2 cellular contexts compared by ENCODE assay signal in the genomic region with DNA sequence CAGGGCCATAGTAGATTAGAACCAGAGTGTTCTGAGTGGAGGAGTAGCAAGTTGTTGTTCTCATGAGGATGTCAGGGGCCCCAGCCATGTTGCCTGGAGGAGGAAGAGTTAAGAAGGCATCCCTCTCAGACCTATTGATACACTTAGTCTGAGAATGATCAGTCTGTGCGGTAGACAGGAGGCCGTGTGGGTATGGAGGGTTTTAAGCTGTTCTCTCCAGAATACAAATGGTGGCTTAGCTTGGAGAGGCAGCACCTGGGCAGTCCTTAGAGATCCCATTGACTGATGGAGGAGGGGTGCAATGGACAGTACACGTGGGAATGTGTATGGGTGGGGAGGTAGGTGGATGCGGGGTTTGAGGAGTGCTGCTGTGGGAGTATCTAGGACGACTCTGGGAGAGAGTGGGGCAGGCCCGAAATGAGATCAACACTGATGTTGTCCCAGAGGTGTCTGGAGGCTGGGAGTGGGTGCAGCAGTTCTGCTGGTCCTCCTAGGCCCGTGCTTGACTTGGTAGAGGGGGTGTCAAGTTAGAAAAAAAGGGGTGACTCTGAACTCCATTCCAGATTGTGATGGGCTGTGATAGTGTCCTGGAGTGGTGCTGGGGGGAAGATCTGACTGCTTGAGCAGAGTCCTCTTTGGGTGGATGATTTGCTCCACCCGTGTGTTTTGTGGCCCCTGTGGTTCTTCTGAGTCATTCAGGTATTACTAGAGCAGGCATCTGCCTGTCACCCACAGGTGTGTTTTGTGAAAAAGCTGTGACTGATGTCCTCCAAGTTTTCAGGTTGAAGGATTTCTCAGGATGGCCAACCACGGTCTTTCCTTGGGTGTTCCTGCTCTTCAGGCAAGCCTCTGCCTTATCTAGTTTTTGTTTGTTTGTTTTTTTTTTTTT.
TF ChIP-seq lines count a peak whose summit lies in the region.

No MANE protein-coding gene starts in this region.

TF ChIP-seq in IMR-90, 13 proteins besides CTCF, POLR2A, EP300 and RAD21:
- TF ChIP-seq SMC3 (IDR thresholded peaks at IDR 0.05; ENCODE audit: low read depth, low read length) (no peak), CHD1 (IDR thresholded peaks at IDR 0.05; ENCODE audit: low read depth, low read length) (no peak), MAFK (IDR thresholded peaks at IDR 0.05; ENCODE audit: low read depth, low read length) (no peak), CEBPB (IDR thresholded peaks at IDR 0.05; ENCODE audit: low read depth, low read length) (no peak), RCOR1 (IDR thresholded peaks at IDR 0.05; ENCODE audit: insufficient replicate concordance, low read length) (no peak), MXI1 (IDR thresholded peaks at IDR 0.05; ENCODE audit: borderline replicate concordance, low read depth, low read length) (no peak), FOS (IDR thresholded peaks at IDR 0.05; ENCODE audit: low read depth, low read length) (no peak), NFE2L2 (IDR thresholded peaks at IDR 0.05; ENCODE audit: low read depth, low read length) (no peak), MAZ (IDR thresholded peaks at IDR 0.05; ENCODE audit: borderline replicate concordance, low read depth, low read length) (no peak), RFX5 (IDR thresholded peaks at IDR 0.05; ENCODE audit: low read depth, low read length) (no peak), BHLHE40 (IDR thresholded peaks at IDR 0.05; ENCODE audit: low read depth, low read length) (no peak)
- TF ChIP-seq, protein P1, sequence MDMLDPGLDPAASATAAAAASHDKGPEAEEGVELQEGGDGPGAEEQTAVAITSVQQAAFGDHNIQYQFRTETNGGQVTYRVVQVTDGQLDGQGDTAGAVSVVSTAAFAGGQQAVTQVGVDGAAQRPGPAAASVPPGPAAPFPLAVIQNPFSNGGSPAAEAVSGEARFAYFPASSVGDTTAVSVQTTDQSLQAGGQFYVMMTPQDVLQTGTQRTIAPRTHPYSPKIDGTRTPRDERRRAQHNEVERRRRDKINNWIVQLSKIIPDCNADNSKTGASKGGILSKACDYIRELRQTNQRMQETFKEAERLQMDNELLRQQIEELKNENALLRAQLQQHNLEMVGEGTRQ (IDR thresholded peaks at IDR 0.05; ENCODE audit: low read depth, low read length), result no peak
- TF ChIP-seq, protein P2, sequence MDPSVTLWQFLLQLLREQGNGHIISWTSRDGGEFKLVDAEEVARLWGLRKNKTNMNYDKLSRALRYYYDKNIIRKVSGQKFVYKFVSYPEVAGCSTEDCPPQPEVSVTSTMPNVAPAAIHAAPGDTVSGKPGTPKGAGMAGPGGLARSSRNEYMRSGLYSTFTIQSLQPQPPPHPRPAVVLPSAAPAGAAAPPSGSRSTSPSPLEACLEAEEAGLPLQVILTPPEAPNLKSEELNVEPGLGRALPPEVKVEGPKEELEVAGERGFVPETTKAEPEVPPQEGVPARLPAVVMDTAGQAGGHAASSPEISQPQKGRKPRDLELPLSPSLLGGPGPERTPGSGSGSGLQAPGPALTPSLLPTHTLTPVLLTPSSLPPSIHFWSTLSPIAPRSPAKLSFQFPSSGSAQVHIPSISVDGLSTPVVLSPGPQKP (IDR thresholded peaks at IDR 0.05; ENCODE audit: borderline replicate concordance, low read depth, low read length), result no peak

TF ChIP-seq in SK-N-SH treated with all-trans-retinoic acid at 6 μM for 48 hours, 23 proteins besides CTCF, POLR2A, EP300 and RAD21:
- no peak for TF ChIP-seq TOX (CRISPR knock-in tag; IDR thresholded peaks at IDR 0.05; ENCODE audit: borderline replicate concordance)
- no peak for TF ChIP-seq BACH2 (CRISPR knock-in tag; IDR thresholded peaks at IDR 0.05; ENCODE audit: borderline replicate concordance)
- no peak for TF ChIP-seq ISL1 (CRISPR knock-in tag; IDR thresholded peaks at IDR 0.05)
- TF ChIP-seq GLIS3 (CRISPR knock-in tag; IDR thresholded peaks at IDR 0.05), result no peak
- TF ChIP-seq ZFP3 (CRISPR knock-in tag; IDR thresholded peaks at IDR 0.05), result no peak
- no peak for TF ChIP-seq ARNTL (CRISPR knock-in tag; IDR thresholded peaks at IDR 0.05; ENCODE audit: borderline replicate concordance, low read depth)
- TF ChIP-seq ZNF565 (CRISPR knock-in tag; conservative IDR thresholded peaks at IDR 0.05; ENCODE audit: low read depth), result no peak
- no peak for TF ChIP-seq TCF4 (CRISPR knock-in tag; IDR thresholded peaks at IDR 0.05; ENCODE audit: borderline replicate concordance)
- TF ChIP-seq, protein P3, sequence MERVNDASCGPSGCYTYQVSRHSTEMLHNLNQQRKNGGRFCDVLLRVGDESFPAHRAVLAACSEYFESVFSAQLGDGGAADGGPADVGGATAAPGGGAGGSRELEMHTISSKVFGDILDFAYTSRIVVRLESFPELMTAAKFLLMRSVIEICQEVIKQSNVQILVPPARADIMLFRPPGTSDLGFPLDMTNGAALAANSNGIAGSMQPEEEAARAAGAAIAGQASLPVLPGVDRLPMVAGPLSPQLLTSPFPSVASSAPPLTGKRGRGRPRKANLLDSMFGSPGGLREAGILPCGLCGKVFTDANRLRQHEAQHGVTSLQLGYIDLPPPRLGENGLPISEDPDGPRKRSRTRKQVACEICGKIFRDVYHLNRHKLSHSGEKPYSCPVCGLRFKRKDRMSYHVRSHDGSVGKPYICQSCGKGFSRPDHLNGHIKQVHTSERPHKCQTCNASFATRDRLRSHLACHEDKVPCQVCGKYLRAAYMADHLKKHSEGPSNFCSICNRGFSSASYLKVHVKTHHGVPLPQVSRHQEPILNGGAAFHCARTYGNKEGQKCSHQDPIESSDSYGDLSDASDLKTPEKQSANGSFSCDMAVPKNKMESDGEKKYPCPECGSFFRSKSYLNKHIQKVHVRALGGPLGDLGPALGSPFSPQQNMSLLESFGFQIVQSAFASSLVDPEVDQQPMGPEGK (CRISPR knock-in tag; IDR thresholded peaks at IDR 0.05; ENCODE audit: borderline replicate concordance), result no peak
- no peak for TF ChIP-seq ESRRG (CRISPR knock-in tag; IDR thresholded peaks at IDR 0.05)
- TF ChIP-seq, protein P4, sequence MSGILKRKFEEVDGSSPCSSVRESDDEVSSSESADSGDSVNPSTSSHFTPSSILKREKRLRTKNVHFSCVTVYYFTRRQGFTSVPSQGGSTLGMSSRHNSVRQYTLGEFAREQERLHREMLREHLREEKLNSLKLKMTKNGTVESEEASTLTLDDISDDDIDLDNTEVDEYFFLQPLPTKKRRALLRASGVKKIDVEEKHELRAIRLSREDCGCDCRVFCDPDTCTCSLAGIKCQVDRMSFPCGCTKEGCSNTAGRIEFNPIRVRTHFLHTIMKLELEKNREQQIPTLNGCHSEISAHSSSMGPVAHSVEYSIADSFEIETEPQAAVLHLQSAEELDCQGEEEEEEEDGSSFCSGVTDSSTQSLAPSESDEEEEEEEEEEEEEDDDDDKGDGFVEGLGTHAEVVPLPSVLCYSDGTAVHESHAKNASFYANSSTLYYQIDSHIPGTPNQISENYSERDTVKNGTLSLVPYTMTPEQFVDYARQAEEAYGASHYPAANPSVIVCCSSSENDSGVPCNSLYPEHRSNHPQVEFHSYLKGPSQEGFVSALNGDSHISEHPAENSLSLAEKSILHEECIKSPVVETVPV (CRISPR knock-in tag; IDR thresholded peaks at IDR 0.05), result no peak
- no peak for TF ChIP-seq ZNF8 (CRISPR knock-in tag; IDR thresholded peaks at IDR 0.05)
- TF ChIP-seq, protein P5, sequence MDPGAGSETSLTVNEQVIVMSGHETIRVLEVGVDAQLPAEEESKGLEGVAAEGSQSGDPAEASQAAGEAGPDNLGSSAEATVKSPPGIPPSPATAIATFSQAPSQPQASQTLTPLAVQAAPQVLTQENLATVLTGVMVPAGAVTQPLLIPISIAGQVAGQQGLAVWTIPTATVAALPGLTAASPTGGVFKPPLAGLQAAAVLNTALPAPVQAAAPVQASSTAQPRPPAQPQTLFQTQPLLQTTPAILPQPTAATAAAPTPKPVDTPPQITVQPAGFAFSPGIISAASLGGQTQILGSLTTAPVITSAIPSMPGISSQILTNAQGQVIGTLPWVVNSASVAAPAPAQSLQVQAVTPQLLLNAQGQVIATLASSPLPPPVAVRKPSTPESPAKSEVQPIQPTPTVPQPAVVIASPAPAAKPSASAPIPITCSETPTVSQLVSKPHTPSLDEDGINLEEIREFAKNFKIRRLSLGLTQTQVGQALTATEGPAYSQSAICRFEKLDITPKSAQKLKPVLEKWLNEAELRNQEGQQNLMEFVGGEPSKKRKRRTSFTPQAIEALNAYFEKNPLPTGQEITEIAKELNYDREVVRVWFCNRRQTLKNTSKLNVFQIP (CRISPR knock-in tag; IDR thresholded peaks at IDR 0.05; ENCODE audit: borderline replicate concordance, low read depth), result no peak
